In the genomic region with DNA sequence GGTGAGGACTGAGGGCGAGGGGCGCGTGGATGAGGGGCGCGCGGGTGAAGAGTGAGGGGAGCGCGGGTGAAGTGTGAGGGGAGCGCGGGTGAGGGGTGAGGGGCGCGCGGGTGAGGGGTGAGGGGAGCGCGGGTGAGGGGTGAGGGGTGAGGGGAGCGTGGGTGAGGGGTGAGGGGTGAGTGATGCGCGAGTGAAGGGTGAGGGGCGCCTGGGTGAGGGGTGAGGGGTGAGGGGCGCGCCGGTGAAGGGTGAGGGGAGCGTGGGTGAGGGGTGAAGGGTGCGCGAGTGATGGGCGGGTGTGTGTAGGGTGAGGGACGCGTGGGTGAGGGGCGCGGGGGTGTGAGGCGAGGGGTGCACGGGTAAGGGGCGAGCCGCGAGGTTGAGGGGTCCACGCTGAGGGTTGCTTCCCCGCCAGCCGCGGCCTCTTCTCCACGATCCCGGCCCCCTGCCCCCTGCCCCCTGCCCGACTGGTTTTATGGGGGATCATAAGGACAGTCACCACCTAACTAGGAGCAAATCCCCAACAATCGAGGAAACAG, we compare ENCODE assay signal across 1 cellular context.
TF ChIP-seq lines count a peak whose summit lies in the region.

No MANE protein-coding gene starts in this region.

TF ChIP-seq in IMR-90, 13 proteins besides CTCF, POLR2A, EP300 and RAD21:
- TF ChIP-seq, protein P1, sequence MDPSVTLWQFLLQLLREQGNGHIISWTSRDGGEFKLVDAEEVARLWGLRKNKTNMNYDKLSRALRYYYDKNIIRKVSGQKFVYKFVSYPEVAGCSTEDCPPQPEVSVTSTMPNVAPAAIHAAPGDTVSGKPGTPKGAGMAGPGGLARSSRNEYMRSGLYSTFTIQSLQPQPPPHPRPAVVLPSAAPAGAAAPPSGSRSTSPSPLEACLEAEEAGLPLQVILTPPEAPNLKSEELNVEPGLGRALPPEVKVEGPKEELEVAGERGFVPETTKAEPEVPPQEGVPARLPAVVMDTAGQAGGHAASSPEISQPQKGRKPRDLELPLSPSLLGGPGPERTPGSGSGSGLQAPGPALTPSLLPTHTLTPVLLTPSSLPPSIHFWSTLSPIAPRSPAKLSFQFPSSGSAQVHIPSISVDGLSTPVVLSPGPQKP (IDR thresholded peaks at IDR 0.05; ENCODE audit: borderline replicate concordance, low read depth, low read length), result no peak
- TF ChIP-seq CHD1 (IDR thresholded peaks at IDR 0.05; ENCODE audit: low read depth, low read length) (no peak), MAZ (IDR thresholded peaks at IDR 0.05; ENCODE audit: borderline replicate concordance, low read depth, low read length) (no peak), NFE2L2 (IDR thresholded peaks at IDR 0.05; ENCODE audit: low read depth, low read length) (no peak), MAFK (IDR thresholded peaks at IDR 0.05; ENCODE audit: low read depth, low read length) (no peak), RFX5 (IDR thresholded peaks at IDR 0.05; ENCODE audit: low read depth, low read length) (no peak), SMC3 (IDR thresholded peaks at IDR 0.05; ENCODE audit: low read depth, low read length) (no peak), CEBPB (IDR thresholded peaks at IDR 0.05; ENCODE audit: low read depth, low read length) (no peak), FOS (IDR thresholded peaks at IDR 0.05; ENCODE audit: low read depth, low read length) (no peak), MXI1 (IDR thresholded peaks at IDR 0.05; ENCODE audit: borderline replicate concordance, low read depth, low read length) (no peak), RCOR1 (IDR thresholded peaks at IDR 0.05; ENCODE audit: insufficient replicate concordance, low read length) (no peak), BHLHE40 (IDR thresholded peaks at IDR 0.05; ENCODE audit: low read depth, low read length) (no peak)
- TF ChIP-seq, protein P2, sequence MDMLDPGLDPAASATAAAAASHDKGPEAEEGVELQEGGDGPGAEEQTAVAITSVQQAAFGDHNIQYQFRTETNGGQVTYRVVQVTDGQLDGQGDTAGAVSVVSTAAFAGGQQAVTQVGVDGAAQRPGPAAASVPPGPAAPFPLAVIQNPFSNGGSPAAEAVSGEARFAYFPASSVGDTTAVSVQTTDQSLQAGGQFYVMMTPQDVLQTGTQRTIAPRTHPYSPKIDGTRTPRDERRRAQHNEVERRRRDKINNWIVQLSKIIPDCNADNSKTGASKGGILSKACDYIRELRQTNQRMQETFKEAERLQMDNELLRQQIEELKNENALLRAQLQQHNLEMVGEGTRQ (IDR thresholded peaks at IDR 0.05; ENCODE audit: low read depth, low read length), result no peak
